Comparison of ENCODE assay signal across 16 cellular contexts in genomic region chr1:106998431-106999002, GRCh38. TPM values are rescaled to one million over a fixed set of nuclear protein-coding genes. Genes with fewer than 3 reads are reported as not detected.
DNase-seq lines count a peak whose midpoint lies in the region; ATAC-seq and TF ChIP-seq lines count a peak whose summit lies in the region.
"Had no signal": no experiment of that assay in that cellular context is flagged by ENCODE, and none has a peak within 500 bp of the region (broad histone marks: within the 10 kb centered on the region; RNA-seq: fewer than 3 reads in every experiment).

No MANE protein-coding gene starts in this region.

- H3K4me3 ChIP-seq in colonic mucosa, result no peak overlapping the region
- no peak overlapping the region for H3K4me3 ChIP-seq in GM23338
- no peak overlapping the region for H3K4me3 ChIP-seq in MG63
- H3K4me3 ChIP-seq: SJCRH30 had no signal

- peaks cover 4% of the 10 kb centered on the region; the same call in 2 of the 3 replicates for H3K9me3 Mint-ChIP-seq in GM23338

- H3F3A ChIP-seq in GM23338 (replicated peaks; ENCODE audit: low read depth), result no peaks in the 10 kb centered on the region

- no peaks in the 10 kb centered on the region for H3K27me3 ChIP-seq in colonic mucosa
- H3K27me3 ChIP-seq in GM23338 (ENCODE audit: insufficient read depth), result no peaks in the 10 kb centered on the region
- H3K27me3 ChIP-seq in MG63, result no peaks in the 10 kb centered on the region
- H3K27me3 ChIP-seq: SJCRH30 had no signal

- no peak overlapping the region for H3K4me3 Mint-ChIP-seq in GM23338

- H2AFZ ChIP-seq in GM23338, result no peak overlapping the region

- intact Hi-C loops in colonic mucosa (cut with DNase I) (no loop called here), left colon (cut with DNase I, micrococcal nuclease) (no loop called here)

- ATAC-seq in left colon, result peak; percentile 87
- ATAC-seq in GM23338, result no peak

- H3K27ac Mint-ChIP-seq in GM23338, result no peak overlapping the region

- H3K9me3 ChIP-seq in colonic mucosa (no peaks in the 10 kb centered on the region), MG63 (no peaks in the 10 kb centered on the region; the same call in 1 of the 2 replicates)
- H3K9me3 ChIP-seq: SJCRH30 had no signal

- H3K27me3 Mint-ChIP-seq in GM23338 (ENCODE audit: insufficient read depth, low read depth, poor library complexity), result peaks cover 2% of the 10 kb centered on the region

- no peak for TF ChIP-seq CTCF in colonic mucosa (IDR thresholded peaks at IDR 0.05)
- TF ChIP-seq CTCF in GM23338 (conservative IDR thresholded peaks at IDR 0.05; ENCODE audit: low read depth in 2 of 2), result no peak

- no peaks in the 10 kb centered on the region for H3K4me1 Mint-ChIP-seq in GM23338

- no peak overlapping the region for H3K4me2 ChIP-seq in GM23338
- H3K4me2 ChIP-seq: KMS-11 had no signal

- no peak overlapping the region for H3K27ac ChIP-seq in colonic mucosa
- H3K27ac ChIP-seq in GM23338 (ENCODE audit: low read depth), result no peak overlapping the region
- H3K27ac ChIP-seq: 22Rv1, KMS-11, SJCRH30 had no signal

- H3K36me3 Mint-ChIP-seq in GM23338 (ENCODE audit: low read depth), result no peaks in the 10 kb centered on the region

- no peaks in the 10 kb centered on the region for H4K20me1 ChIP-seq in GM23338 (replicated peaks; ENCODE audit: insufficient read depth)

- H3K9me2 ChIP-seq in GM23338 (ENCODE audit: insufficient read depth), result 0 out of 2 replicates have a peak, but pooled peaks cover 2% of the 10 kb centered on the region

- H3K79me2 ChIP-seq in GM23338 (replicated peaks; ENCODE audit: insufficient read depth), result no peaks in the 10 kb centered on the region

- H3K9ac ChIP-seq in colonic mucosa (ENCODE audit: low read depth in 2 of 2, low read length in 2 of 2), result no peak overlapping the region
- H3K9ac ChIP-seq: KMS-11 had no signal

- no peaks in the 10 kb centered on the region for H3K36me3 ChIP-seq in colonic mucosa
- no peaks in the 10 kb centered on the region for H3K36me3 ChIP-seq in GM23338 (ENCODE audit: insufficient read depth)
- no peaks in the 10 kb centered on the region for H3K36me3 ChIP-seq in MG63
- H3K36me3 ChIP-seq: SJCRH30 had no signal

- no peaks in the 10 kb centered on the region for H3K4me1 ChIP-seq in colonic mucosa
- H3K4me1 ChIP-seq in GM23338 (ENCODE audit: insufficient read depth), result no peaks in the 10 kb centered on the region
- H3K4me1 ChIP-seq: SJCRH30 had no signal

- DNase-seq in DMS153 (lab: John Stamatoyannopoulos, UW), result peak; percentile 15
- DNase-seq in DMS153 treated with DMSO at 0.1 percent for 48 hours (lab: John Stamatoyannopoulos, UW; ENCODE audit: unreplicated experiment), result no peak
- peak; percentile 68 for DNase-seq in HPDE6-E6E7 (ENCODE audit: extremely low spot score)
- peak; percentile 21 for DNase-seq in colonic mucosa
- no peak for DNase-seq in left colon
- DNase-seq in GM23338 (ENCODE audit: low spot score), result no peak
- DNase-seq in NOMO-1 treated with DMSO at 0.1 percent for 48 hours (lab: John Stamatoyannopoulos, UW; ENCODE audit: unreplicated experiment), result no peak
- DNase-seq in MG63, result no peak
- DNase-seq: GF-D8; GOT3; NCI-H1417 treated with DMSO at 0.1 percent for 48 hours; NCI-H187 treated with DMSO at 0.1 percent for 48 hours; NK-92 treated with Interleukin-12 subunit alpha and Interleukin-12 subunit beta, amount 100 ng/mL, for 24 hours; SJCRH30 had no signal

TF ChIP-seq in GM23338, 12 proteins besides CTCF, POLR2A, EP300 and RAD21 (continues in another document):
- TF ChIP-seq EZH2 (IDR thresholded peaks at IDR 0.05; ENCODE audit: low read depth, unreplicated experiment) (no peak), ZNF114 (CRISPR knock-in tag; IDR thresholded peaks at IDR 0.05) (no peak), REST (IDR thresholded peaks at IDR 0.05; ENCODE audit: unreplicated experiment) (no peak), JUNB (IDR thresholded peaks at IDR 0.05; ENCODE audit: unreplicated experiment) (no peak), EZH2phosphoT487 (IDR thresholded peaks at IDR 0.05; ENCODE audit: unreplicated experiment) (no peak), ZNF331 (CRISPR knock-in tag; IDR thresholded peaks at IDR 0.05; ENCODE audit: low read depth) (no peak), STAT1 (IDR thresholded peaks at IDR 0.05; ENCODE audit: unreplicated experiment) (no peak), CREB1 (CRISPR knock-in tag; IDR thresholded peaks at IDR 0.05; ENCODE audit: low read depth) (no peak)

RNA-seq across cellular contexts. Expression of gene PRMT6, which starts 58.0 kb away (rescaled TPM):
- total RNA-seq in colonic mucosa (10 to 100 TPM; 11.8 to 19.1 TPM), left colon (10 to 100 TPM in 1 of 2 donors, 1 to 10 TPM in 1; 8.9 to 13.4 TPM)
- 46.6 and 51.0 TPM in 2 replicates for total RNA-seq in GM23338 (2014; rRNA removed; shearing (Covaris generic))
- polyA plus RNA-seq in GM23338 (2016; fragmentation: Nextera tagmentation; extraction: Ambion mirVana), result 27.9 and 29.6 TPM in 2 replicates
- 19.6 and 26.6 TPM in 2 replicates for total RNA-seq in MG63 (2014; rRNA removed; shearing (Covaris generic); ENCODE audit: low replicate concordance)

Comparison
In these comparisons a context has a peak if more than half of its experiments do, and no peak if none do; other contexts are left out.
1. DNase-seq: peak in DMS153 (single experiment), HPDE6-E6E7 (single experiment) and colonic mucosa (single experiment); none in DMS153 treated with DMSO at 0.1 percent for 48 hours (single experiment), left colon (0 of 2), GM23338 (single experiment), NOMO-1 treated with DMSO at 0.1 percent for 48 hours (single experiment) and MG63 (single experiment).